In the genomic region with DNA sequence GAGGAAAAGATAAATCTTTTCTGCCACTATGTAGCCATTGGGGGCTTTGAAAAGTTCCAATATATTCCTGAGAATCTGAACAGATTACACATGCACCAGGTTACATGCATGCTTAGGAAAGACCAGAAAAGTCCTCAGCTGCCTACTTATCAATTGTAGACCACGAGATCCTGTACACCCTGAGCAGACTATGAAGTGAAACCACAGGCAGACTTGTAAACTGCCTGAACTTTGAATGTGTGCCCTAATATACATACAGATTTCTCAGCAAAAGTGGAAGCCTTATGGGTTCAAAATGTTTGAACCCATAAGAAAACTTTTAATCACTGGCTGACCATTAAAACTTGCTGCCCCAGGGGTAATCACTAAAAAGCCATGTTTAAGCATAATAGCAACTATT, we compare ENCODE assay signal across 19 cellular contexts.
DNase-seq lines count a peak whose midpoint lies in the region; ATAC-seq and TF ChIP-seq lines count a peak whose summit lies in the region.
"Had no signal": no experiment of that assay in that cellular context is flagged by ENCODE, and none has a peak within 500 bp of the region (broad histone marks: within the 10 kb centered on the region; RNA-seq: fewer than 3 reads in every experiment).

No MANE protein-coding gene starts in this region.

- no peak overlapping the region for H3K27ac Mint-ChIP-seq in activated CD8-positive, alpha-beta T cell treated with anti-CD3 and anti-CD28 coated beads for 36 hours
- H3K27ac Mint-ChIP-seq in naive thymus-derived CD4-positive, alpha-beta T cell, result no peak overlapping the region
- H3K27ac Mint-ChIP-seq: activated naive CD8-positive, alpha-beta T cell treated with anti-CD3 and anti-CD28 coated beads for 36 hours; activated T-cell treated with anti-CD3 and anti-CD28 coated beads, Interleukin-2, amount 50 U/mL, for 24 hours; IgD-negative memory B cell; natural killer cell had no signal

- H3K9me3 Mint-ChIP-seq in activated CD8-positive, alpha-beta T cell treated with anti-CD3 and anti-CD28 coated beads for 36 hours, result peaks cover under 1% of the 10 kb centered on the region
- H3K9me3 Mint-ChIP-seq in naive thymus-derived CD4-positive, alpha-beta T cell, result peaks cover 0 to 7% (median 0%) of the 10 kb centered on the region in 11 donors
- H3K9me3 Mint-ChIP-seq: activated T-cell treated with anti-CD3 and anti-CD28 coated beads, Interleukin-2, amount 50 U/mL, for 24 hours; central memory CD8-positive, alpha-beta T cell had no signal

- CTCF ChIA-PET in activated CD8-positive, alpha-beta T cell treated with anti-CD3 and anti-CD28 coated beads for 36 hours (lab: Charles Lee), result no interaction called here
- CTCF ChIA-PET in naive thymus-derived CD4-positive, alpha-beta T cell (lab: Charles Lee), result interaction anchor here (0.6 kb wide), 1 partner anchor 60 kb away, joined by 4 read pairs; no protein-coding TSS in a partner anchor

- TF ChIP-seq POLR2A in body of pancreas (IDR thresholded peaks at IDR 0.05), result no peak

- no peaks in the 10 kb centered on the region for H3K36me3 Mint-ChIP-seq in activated CD8-positive, alpha-beta T cell treated with anti-CD3 and anti-CD28 coated beads for 36 hours (ENCODE audit: low read depth)
- peaks cover 4 to 14% (median 5%) of the 10 kb centered on the region in 5 donors for H3K36me3 Mint-ChIP-seq in naive thymus-derived CD4-positive, alpha-beta T cell
- H3K36me3 Mint-ChIP-seq: natural killer cell had no signal

- no peaks in the 10 kb centered on the region for H3K9me3 ChIP-seq in naive thymus-derived CD4-positive, alpha-beta T cell (ENCODE audit: control insufficient read depth in 2 of 3, low read length in 3 of 3)
- no peaks in the 10 kb centered on the region for H3K9me3 ChIP-seq in body of pancreas
- H3K9me3 ChIP-seq: testis had no signal

- H3K4me3 Mint-ChIP-seq in activated CD8-positive, alpha-beta T cell treated with anti-CD3 and anti-CD28 coated beads for 36 hours, result no peak overlapping the region
- no peak overlapping the region for H3K4me3 Mint-ChIP-seq in naive thymus-derived CD4-positive, alpha-beta T cell
- H3K4me3 Mint-ChIP-seq: activated naive CD8-positive, alpha-beta T cell treated with anti-CD3 and anti-CD28 coated beads for 36 hours; activated T-cell treated with anti-CD3 and anti-CD28 coated beads, Interleukin-2, amount 50 U/mL, for 24 hours; central memory CD8-positive, alpha-beta T cell; IgD-negative memory B cell; natural killer cell had no signal

- no peak overlapping the region for H3K4me3 ChIP-seq in naive thymus-derived CD4-positive, alpha-beta T cell (ENCODE audit: low read length)
- no peak overlapping the region for H3K4me3 ChIP-seq in body of pancreas
- H3K4me3 ChIP-seq: heart right ventricle, lung, testis had no signal

- peak; percentile 20 for DNase-seq in H4 (ENCODE audit: low spot score)
- peak; percentile 53 for DNase-seq in MV-4-11 (lab: John Stamatoyannopoulos, UW)
- peak; percentile 4 for DNase-seq in activated CD8-positive, alpha-beta T cell treated with anti-CD3 and anti-CD28 coated beads for 36 hours
- DNase-seq in naive thymus-derived CD4-positive, alpha-beta T cell, result peak in 1 of 9 donors; percentile 9
- DNase-seq in body of pancreas, result no peak
- DNase-seq: activated naive CD8-positive, alpha-beta T cell treated with anti-CD3 and anti-CD28 coated beads for 36 hours; activated T-cell treated with anti-CD3 and anti-CD28 coated beads, Interleukin-2, amount 50 U/mL, for 24 hours; effector CD8-positive, alpha-beta T cell; heart right ventricle; natural killer cell; NCI-H1436; SHP77; small intestine; testis had no signal

- 55 to 92% methylated on average over 1 of the region's 1 CpG for WGBS in body of pancreas, 2 donors

- no peaks in the 10 kb centered on the region for H3K36me3 ChIP-seq in naive thymus-derived CD4-positive, alpha-beta T cell (ENCODE audit: control insufficient read depth in 2 of 3, insufficient read depth in 3 of 3, low read length in 3 of 3)
- no peaks in the 10 kb centered on the region for H3K36me3 ChIP-seq in body of pancreas (replicated peaks in 1 of 2; ENCODE audit: insufficient read depth in 1 of 2, low read depth in 2 of 2)
- H3K36me3 ChIP-seq: heart right ventricle had no signal

- POLR2A ChIA-PET in activated CD8-positive, alpha-beta T cell treated with anti-CD3 and anti-CD28 coated beads for 36 hours (lab: Charles Lee), result no interaction called here
- POLR2A ChIA-PET in naive thymus-derived CD4-positive, alpha-beta T cell (lab: Charles Lee), result no interaction called here

- no peaks in the 10 kb centered on the region for H3K27me3 ChIP-seq in naive thymus-derived CD4-positive, alpha-beta T cell (ENCODE audit: control insufficient read depth in 2 of 2, insufficient read depth in 2 of 2, low read length in 2 of 2)
- H3K27me3 ChIP-seq in body of pancreas, result no peaks in the 10 kb centered on the region
- H3K27me3 ChIP-seq: heart right ventricle, testis had no signal

- H3K27ac ChIP-seq in naive thymus-derived CD4-positive, alpha-beta T cell (ENCODE audit: low read depth, low read length), result no peak overlapping the region
- H3K27ac ChIP-seq in body of pancreas, result no peak overlapping the region
- H3K27ac ChIP-seq: heart right ventricle, testis had no signal

- H3K4me1 ChIP-seq in naive thymus-derived CD4-positive, alpha-beta T cell (ENCODE audit: control insufficient read depth in 2 of 2, insufficient read depth in 2 of 2, low read length in 2 of 2), result no peaks in the 10 kb centered on the region
- no peaks in the 10 kb centered on the region for H3K4me1 ChIP-seq in body of pancreas
- H3K4me1 ChIP-seq: heart right ventricle, testis had no signal

- peak; percentile 72 for ATAC-seq in activated CD8-positive, alpha-beta T cell treated with anti-CD3 and anti-CD28 coated beads for 36 hours
- ATAC-seq in naive thymus-derived CD4-positive, alpha-beta T cell, result peak; percentile 41
- ATAC-seq in SK-N-SH treated with all-trans-retinoic acid at 6 μM for 48 hours, result no peak
- ATAC-seq in body of pancreas, result no peak
- ATAC-seq in HG03135 (IDR thresholded peaks at IDR 0.05; ENCODE audit: unreplicated experiment), result no peak
- ATAC-seq: heart right ventricle had no signal

- no peak for TF ChIP-seq CTCF in activated CD8-positive, alpha-beta T cell treated with anti-CD3 and anti-CD28 coated beads for 36 hours (IDR thresholded peaks at IDR 0.05)
- no peak for TF ChIP-seq CTCF in body of pancreas (IDR thresholded peaks at IDR 0.05)

- intact Hi-C loops in activated CD8-positive, alpha-beta T cell treated with anti-CD3 and anti-CD28 coated beads for 36 hours (cut with micrococcal nuclease), result no loop called here
- intact Hi-C loops in naive thymus-derived CD4-positive, alpha-beta T cell (cut with micrococcal nuclease), result no loop called here
- intact Hi-C loops in body of pancreas (cut with DNase I), result no loop called here

- H3K4me1 Mint-ChIP-seq in activated CD8-positive, alpha-beta T cell treated with anti-CD3 and anti-CD28 coated beads for 36 hours (ENCODE audit: low read depth), result peaks cover 26% of the 10 kb centered on the region
- H3K4me1 Mint-ChIP-seq in naive thymus-derived CD4-positive, alpha-beta T cell, result peaks cover 7 to 45% (median 26%) of the 10 kb centered on the region in 7 donors
- H3K4me1 Mint-ChIP-seq: central memory CD8-positive, alpha-beta T cell had no signal

- H3K27me3 Mint-ChIP-seq in activated CD8-positive, alpha-beta T cell treated with anti-CD3 and anti-CD28 coated beads for 36 hours, result no peaks in the 10 kb centered on the region
- H3K27me3 Mint-ChIP-seq in naive thymus-derived CD4-positive, alpha-beta T cell, result no peaks in the 10 kb centered on the region
- H3K27me3 Mint-ChIP-seq: activated naive CD8-positive, alpha-beta T cell treated with anti-CD3 and anti-CD28 coated beads for 36 hours; activated T-cell treated with anti-CD3 and anti-CD28 coated beads, Interleukin-2, amount 50 U/mL, for 24 hours; central memory CD8-positive, alpha-beta T cell; IgD-negative memory B cell had no signal

TF ChIP-seq in SK-N-SH treated with all-trans-retinoic acid at 6 μM for 48 hours, 23 proteins besides CTCF, POLR2A, EP300 and RAD21 (continues in another document):
- no peak for TF ChIP-seq ISL1 (CRISPR knock-in tag; IDR thresholded peaks at IDR 0.05)
- no peak for TF ChIP-seq TCF4 (CRISPR knock-in tag; IDR thresholded peaks at IDR 0.05; ENCODE audit: borderline replicate concordance)
- TF ChIP-seq TSHZ2 (CRISPR knock-in tag; IDR thresholded peaks at IDR 0.05), result no peak
- no peak for TF ChIP-seq GLIS3 (CRISPR knock-in tag; IDR thresholded peaks at IDR 0.05)
- no peak for TF ChIP-seq ZFP30 (CRISPR knock-in tag; IDR thresholded peaks at IDR 0.05)
- TF ChIP-seq ZNF8 (CRISPR knock-in tag; IDR thresholded peaks at IDR 0.05), result no peak

Comparison
In these comparisons a context has a peak if more than half of its experiments do, and no peak if none do; other contexts are left out.
1. DNase-seq: peak in H4 (single experiment), MV-4-11 (single experiment) and activated CD8-positive, alpha-beta T cell treated with anti-CD3 and anti-CD28 coated beads for 36 hours (single experiment); none in body of pancreas (0 of 4).
2. ATAC-seq: peak in activated CD8-positive, alpha-beta T cell treated with anti-CD3 and anti-CD28 coated beads for 36 hours (single experiment) and naive thymus-derived CD4-positive, alpha-beta T cell (single experiment); none in SK-N-SH treated with all-trans-retinoic acid at 6 μM for 48 hours (single experiment), body of pancreas (single experiment) and HG03135 (single experiment).